ENCODE assay signal across 1 cellular context in the genomic region with DNA sequence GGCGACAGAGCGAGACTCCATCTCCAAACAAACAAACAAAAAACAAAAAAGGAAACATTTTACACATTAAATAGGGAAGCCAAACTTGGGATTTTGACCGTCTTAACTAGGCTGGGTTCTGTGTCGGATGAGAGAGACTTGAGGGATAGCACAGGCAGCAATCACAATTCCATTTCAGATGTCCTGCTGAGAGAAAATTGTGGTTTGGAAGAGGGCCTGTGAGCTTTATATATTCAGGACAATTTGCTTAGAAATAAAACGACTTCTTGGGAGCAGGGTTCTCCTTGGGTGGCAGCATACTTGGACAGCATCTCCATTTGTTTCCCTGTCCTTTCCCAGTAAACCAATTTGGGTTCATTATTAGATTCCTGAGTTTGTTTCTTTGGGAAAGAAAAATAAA.
TF ChIP-seq lines count a peak whose summit lies in the region.

No MANE protein-coding gene starts in this region.

TF ChIP-seq in SK-N-SH treated with all-trans-retinoic acid at 6 μM for 48 hours, 23 proteins besides CTCF, POLR2A, EP300 and RAD21 (continued from another document):
- TF ChIP-seq, protein P1, sequence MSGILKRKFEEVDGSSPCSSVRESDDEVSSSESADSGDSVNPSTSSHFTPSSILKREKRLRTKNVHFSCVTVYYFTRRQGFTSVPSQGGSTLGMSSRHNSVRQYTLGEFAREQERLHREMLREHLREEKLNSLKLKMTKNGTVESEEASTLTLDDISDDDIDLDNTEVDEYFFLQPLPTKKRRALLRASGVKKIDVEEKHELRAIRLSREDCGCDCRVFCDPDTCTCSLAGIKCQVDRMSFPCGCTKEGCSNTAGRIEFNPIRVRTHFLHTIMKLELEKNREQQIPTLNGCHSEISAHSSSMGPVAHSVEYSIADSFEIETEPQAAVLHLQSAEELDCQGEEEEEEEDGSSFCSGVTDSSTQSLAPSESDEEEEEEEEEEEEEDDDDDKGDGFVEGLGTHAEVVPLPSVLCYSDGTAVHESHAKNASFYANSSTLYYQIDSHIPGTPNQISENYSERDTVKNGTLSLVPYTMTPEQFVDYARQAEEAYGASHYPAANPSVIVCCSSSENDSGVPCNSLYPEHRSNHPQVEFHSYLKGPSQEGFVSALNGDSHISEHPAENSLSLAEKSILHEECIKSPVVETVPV (CRISPR knock-in tag; IDR thresholded peaks at IDR 0.05), result no peak
- TF ChIP-seq GLIS3 (CRISPR knock-in tag; IDR thresholded peaks at IDR 0.05) (no peak), ESRRG (CRISPR knock-in tag; IDR thresholded peaks at IDR 0.05) (no peak), CSDC2 (CRISPR knock-in tag; IDR thresholded peaks at IDR 0.05) (no peak), BACH2 (CRISPR knock-in tag; IDR thresholded peaks at IDR 0.05; ENCODE audit: borderline replicate concordance) (no peak), ZC3H10 (CRISPR knock-in tag; IDR thresholded peaks at IDR 0.05) (no peak), TCF4 (CRISPR knock-in tag; IDR thresholded peaks at IDR 0.05; ENCODE audit: borderline replicate concordance) (no peak), ISL1 (CRISPR knock-in tag; IDR thresholded peaks at IDR 0.05) (no peak)
- TF ChIP-seq, protein P2, sequence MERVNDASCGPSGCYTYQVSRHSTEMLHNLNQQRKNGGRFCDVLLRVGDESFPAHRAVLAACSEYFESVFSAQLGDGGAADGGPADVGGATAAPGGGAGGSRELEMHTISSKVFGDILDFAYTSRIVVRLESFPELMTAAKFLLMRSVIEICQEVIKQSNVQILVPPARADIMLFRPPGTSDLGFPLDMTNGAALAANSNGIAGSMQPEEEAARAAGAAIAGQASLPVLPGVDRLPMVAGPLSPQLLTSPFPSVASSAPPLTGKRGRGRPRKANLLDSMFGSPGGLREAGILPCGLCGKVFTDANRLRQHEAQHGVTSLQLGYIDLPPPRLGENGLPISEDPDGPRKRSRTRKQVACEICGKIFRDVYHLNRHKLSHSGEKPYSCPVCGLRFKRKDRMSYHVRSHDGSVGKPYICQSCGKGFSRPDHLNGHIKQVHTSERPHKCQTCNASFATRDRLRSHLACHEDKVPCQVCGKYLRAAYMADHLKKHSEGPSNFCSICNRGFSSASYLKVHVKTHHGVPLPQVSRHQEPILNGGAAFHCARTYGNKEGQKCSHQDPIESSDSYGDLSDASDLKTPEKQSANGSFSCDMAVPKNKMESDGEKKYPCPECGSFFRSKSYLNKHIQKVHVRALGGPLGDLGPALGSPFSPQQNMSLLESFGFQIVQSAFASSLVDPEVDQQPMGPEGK (CRISPR knock-in tag; IDR thresholded peaks at IDR 0.05; ENCODE audit: borderline replicate concordance), result no peak
- TF ChIP-seq, protein P3, sequence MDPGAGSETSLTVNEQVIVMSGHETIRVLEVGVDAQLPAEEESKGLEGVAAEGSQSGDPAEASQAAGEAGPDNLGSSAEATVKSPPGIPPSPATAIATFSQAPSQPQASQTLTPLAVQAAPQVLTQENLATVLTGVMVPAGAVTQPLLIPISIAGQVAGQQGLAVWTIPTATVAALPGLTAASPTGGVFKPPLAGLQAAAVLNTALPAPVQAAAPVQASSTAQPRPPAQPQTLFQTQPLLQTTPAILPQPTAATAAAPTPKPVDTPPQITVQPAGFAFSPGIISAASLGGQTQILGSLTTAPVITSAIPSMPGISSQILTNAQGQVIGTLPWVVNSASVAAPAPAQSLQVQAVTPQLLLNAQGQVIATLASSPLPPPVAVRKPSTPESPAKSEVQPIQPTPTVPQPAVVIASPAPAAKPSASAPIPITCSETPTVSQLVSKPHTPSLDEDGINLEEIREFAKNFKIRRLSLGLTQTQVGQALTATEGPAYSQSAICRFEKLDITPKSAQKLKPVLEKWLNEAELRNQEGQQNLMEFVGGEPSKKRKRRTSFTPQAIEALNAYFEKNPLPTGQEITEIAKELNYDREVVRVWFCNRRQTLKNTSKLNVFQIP (CRISPR knock-in tag; IDR thresholded peaks at IDR 0.05; ENCODE audit: borderline replicate concordance, low read depth), result no peak
